Comparison of ENCODE assay signal across 9 cellular contexts in the genomic region with DNA sequence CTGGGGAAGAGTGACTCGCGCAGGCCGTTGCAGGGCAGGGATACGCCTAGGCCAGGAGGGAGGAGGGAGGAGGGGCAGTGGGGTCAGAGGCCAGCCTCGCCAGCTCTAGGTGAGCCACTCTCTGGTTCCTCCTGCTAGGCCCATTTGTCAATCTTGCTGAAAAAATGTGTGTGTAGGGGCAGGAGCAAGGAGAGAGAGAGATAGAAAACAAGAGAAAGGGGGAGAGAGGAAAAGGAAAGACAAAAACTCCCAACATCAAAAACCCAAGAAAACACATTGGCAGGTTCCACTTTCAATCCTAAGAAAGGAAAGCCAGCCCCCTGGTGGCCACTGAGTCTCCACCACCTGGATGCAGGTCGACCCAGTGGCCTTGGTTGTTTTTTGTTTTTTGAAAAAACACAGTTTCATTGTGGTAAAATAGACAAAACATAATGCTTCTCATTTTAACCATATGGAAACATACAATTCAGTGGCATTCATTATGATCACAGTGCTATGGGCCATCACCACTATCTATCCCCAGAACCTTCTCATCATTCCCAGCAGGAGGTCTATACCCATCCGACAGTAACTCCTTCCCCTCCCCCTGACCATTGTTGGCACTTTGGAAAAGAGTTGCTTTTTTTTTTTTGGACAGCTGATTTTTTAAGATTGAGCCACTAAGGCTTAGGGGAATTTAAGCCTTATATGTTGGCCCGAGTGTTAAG. TPM values are rescaled to one million over a fixed set of nuclear protein-coding genes. Genes with fewer than 3 reads are reported as not detected.
DNase-seq lines count a peak whose midpoint lies in the region; ATAC-seq lines count a peak whose summit lies in the region.
"Had no signal": no experiment of that assay in that cellular context is flagged by ENCODE, and none has a peak within 500 bp of the region (broad histone marks: within the 10 kb centered on the region; RNA-seq: fewer than 3 reads in every experiment).

No MANE protein-coding gene starts in this region.

- H3K36me3 ChIP-seq in H7 (replicated peaks; ENCODE audit: control insufficient read depth, insufficient read depth, low read length), result no peaks in the 10 kb centered on the region; the same call in 1 of the 2 replicates

- H3K9me3 ChIP-seq in right cardiac atrium (ENCODE audit: control insufficient read depth, low read length), result no peaks in the 10 kb centered on the region

- DNase-seq in COR-L47 (lab: John Stamatoyannopoulos, UW), result peak; percentile 66
- DNase-seq in H7, result peak; percentile 90
- peak; percentile 36 for DNase-seq in SK-N-DZ (ENCODE audit: low spot score)
- peak in 2 of 3 donors; percentile 38 to 66 for DNase-seq in right cardiac atrium
- no peak for DNase-seq in midbrain (lab: John Stamatoyannopoulos, UW)
- no peak for DNase-seq in activated CD8-positive, alpha-beta memory T cell treated with anti-CD3 and anti-CD28 coated beads for 24 hours
- DNase-seq in UCSD-AML1 (lab: John Stamatoyannopoulos, UW; ENCODE audit: unreplicated experiment), result no peak
- DNase-seq: stimulated activated naive B cell treated with anti-CD40 and anti-IgM and Interleukin-4, amounts not matched to agents 10 μg/mL and 1 μg/mL and 100 μg/mL, for 72 hours had no signal

- ATAC-seq in right cardiac atrium, result no peak
- no peak for ATAC-seq in GM18907 (IDR thresholded peaks at IDR 0.05; ENCODE audit: unreplicated experiment)

- intact Hi-C loops in right cardiac atrium (cut with DNase I), result no loop called here

- H3K4me3 ChIP-seq in H7 (ENCODE audit: insufficient read depth, low read depth, low read length), result no peak overlapping the region
- H3K4me3 ChIP-seq in right cardiac atrium (ENCODE audit: low read length), result no peak overlapping the region

- H3K4me1 ChIP-seq in right cardiac atrium (ENCODE audit: control insufficient read depth, insufficient read depth, low read length), result no peaks in the 10 kb centered on the region

- no peak overlapping the region for H3K27ac ChIP-seq in right cardiac atrium (ENCODE audit: low read length)

- H3K27me3 ChIP-seq in H7 (ENCODE audit: control insufficient read depth, insufficient read depth, low read length), result no peaks in the 10 kb centered on the region
- no peaks in the 10 kb centered on the region for H3K27me3 ChIP-seq in right cardiac atrium (ENCODE audit: control insufficient read depth, insufficient read depth)

- 70% methylated on average over 8 of the region's 8 CpGs for WGBS in right cardiac atrium

RNA-seq across cellular contexts. Expression of a gene that starts 10.9 kb away (rescaled TPM):
- total RNA-seq in H7 (2014; rRNA removed; shearing (Covaris generic)), result not detected in 2 replicates
- not detected in 2 replicates for polyA plus RNA-seq in SK-N-DZ (2014; cell fraction: cytosol; rRNA removed)
- polyA plus RNA-seq in SK-N-DZ (2014; cell fraction: nucleus; rRNA removed), result not detected in 2 replicates
- total RNA-seq in right cardiac atrium, result not detected
- polyA plus RNA-seq in right cardiac atrium, result not detected

RNA-seq across cellular contexts. Expression of a gene that starts 14.5 kb away (rescaled TPM):
- 1.8 and 2.2 TPM in 2 replicates for total RNA-seq in H7 (2014; rRNA removed; shearing (Covaris generic))
- polyA plus RNA-seq in SK-N-DZ (2014; cell fraction: cytosol; rRNA removed), result 0.07 and 0.31 TPM in 2 replicates
- 0.37 and 1.0 TPM in 2 replicates for polyA plus RNA-seq in SK-N-DZ (2014; cell fraction: nucleus; rRNA removed)
- total RNA-seq in right cardiac atrium, result 1 to 10 TPM; 5.7 to 8.6 (median 6.8) TPM
- polyA plus RNA-seq in right cardiac atrium, result 2.4 TPM

RNA-seq across cellular contexts. Expression of a gene that starts 46.8 kb away (rescaled TPM):
- total RNA-seq in H7 (2014; rRNA removed; shearing (Covaris generic)), result 15.9 and 16.3 TPM in 2 replicates
- 4.1 and 4.9 TPM in 2 replicates for polyA plus RNA-seq in SK-N-DZ (2014; cell fraction: cytosol; rRNA removed)
- polyA plus RNA-seq in SK-N-DZ (2014; cell fraction: nucleus; rRNA removed), result 9.0 and 9.1 TPM in 2 replicates
- total RNA-seq in right cardiac atrium, result 1 to 10 TPM; 4.6 to 6.9 (median 5.5) TPM
- 2.9 TPM for polyA plus RNA-seq in right cardiac atrium

Comparison
In these comparisons a context has a peak if more than half of its experiments do, and no peak if none do; other contexts are left out.
1. DNase-seq: peak in COR-L47 (single experiment), H7 (single experiment), SK-N-DZ (single experiment) and right cardiac atrium (2 of 3); none in midbrain (single experiment), activated CD8-positive, alpha-beta memory T cell treated with anti-CD3 and anti-CD28 coated beads for 24 hours (single experiment) and UCSD-AML1 (single experiment).